Comparison of ENCODE assay signal across 8 cellular contexts in genomic region chr1:236605030-236605806, GRCh38. TPM values are rescaled to one million over a fixed set of nuclear protein-coding genes. Genes with fewer than 3 reads are reported as not detected.
DNase-seq lines count a peak whose midpoint lies in the region; ATAC-seq and TF ChIP-seq lines count a peak whose summit lies in the region.

No MANE protein-coding gene starts in this region.

- H2AFZ ChIP-seq in mammary epithelial cell (ENCODE audit: low read depth, low read length), result peak overlapping the region; percentile 99

- H3K79me2 ChIP-seq in mammary epithelial cell (ENCODE audit: insufficient read depth, low read length), result peaks cover 42% of the 10 kb centered on the region

- H3K27ac ChIP-seq in A673 (ENCODE audit: low read depth, low read length, poor library complexity, severe bottlenecking), result peak overlapping the region; percentile 76
- peak overlapping the region; percentile 79 for H3K27ac ChIP-seq in HUES64 (ENCODE audit: low read depth, low read length)
- H3K27ac ChIP-seq in mammary epithelial cell (ENCODE audit: insufficient read depth, low read depth, low read length), result no peak overlapping the region
- peak overlapping the region in 1 of 2 donors; percentile 71 for H3K27ac ChIP-seq in mucosa of rectum (ENCODE audit: low read depth in 2 of 2, low read length in 2 of 2)

- peaks cover 7% of the 10 kb centered on the region for H3K4me1 ChIP-seq in A673 (ENCODE audit: insufficient read depth, low read length, poor library complexity, severe bottlenecking)
- H3K4me1 ChIP-seq in HUES64 (ENCODE audit: insufficient read depth, low read length), result peaks cover 7% of the 10 kb centered on the region; the same call in 1 of the 2 replicates
- peaks cover 6% of the 10 kb centered on the region for H3K4me1 ChIP-seq in mammary epithelial cell (ENCODE audit: insufficient read depth, low read length)
- peaks cover 3 to 8% of the 10 kb centered on the region in 2 donors for H3K4me1 ChIP-seq in mucosa of rectum (ENCODE audit: control insufficient read depth in 2 of 2, insufficient read depth in 2 of 2, low read length in 2 of 2)
- peaks cover 11% of the 10 kb centered on the region for H3K4me1 ChIP-seq in mucosa of descending colon (ENCODE audit: low read depth)

- H4K20me1 ChIP-seq in mammary epithelial cell (ENCODE audit: insufficient read depth, low read length), result no peaks in the 10 kb centered on the region

- peak overlapping the region; percentile 74 for H3K4me2 ChIP-seq in mammary epithelial cell (ENCODE audit: insufficient read depth, low read depth, low read length)

- H3K27me3 ChIP-seq in A673 (replicated peaks; ENCODE audit: insufficient read depth, low read depth, low read length, poor library complexity) (no peaks in the 10 kb centered on the region), HUES64 (ENCODE audit: insufficient read depth, low read length) (no peaks in the 10 kb centered on the region), mammary epithelial cell (ENCODE audit: insufficient read depth, low read length) (no peaks in the 10 kb centered on the region), mucosa of rectum (ENCODE audit: control insufficient read depth in 2 of 2, insufficient read depth in 2 of 2, low read length in 2 of 2) (no peaks in the 10 kb centered on the region)

- peak overlapping the region; percentile 88 for H3K4me3 ChIP-seq in A673 (ENCODE audit: low read depth, low read length, poor library complexity, severe bottlenecking)
- peak overlapping the region; percentile 96 for H3K4me3 ChIP-seq in HUES64 (ENCODE audit: low read length)
- H3K4me3 ChIP-seq in mammary epithelial cell (replicated peaks in 1 of 3; ENCODE audit: insufficient read depth in 1 of 3, low read depth in 2 of 3, low read length in 3 of 3), result peak overlapping the region; percentile 63 to 92 (median 70)
- H3K4me3 ChIP-seq in mucosa of rectum (ENCODE audit: low read length in 2 of 2), result peak overlapping the region; percentile 84 to 98
- H3K4me3 ChIP-seq in mucosa of descending colon, result no peak overlapping the region

- BruUV-seq in A673 (replicated peaks; lab: Mats Ljungman, UMichigan) (no TSS peak), mammary epithelial cell (replicated peaks; lab: Mats Ljungman, UMichigan) (no TSS peak)

- CTCF ChIA-PET in A673 (lab: Charles Lee) (no interaction called here), mammary epithelial cell (lab: Charles Lee; ENCODE audit: low non-redundant PET) (interaction anchor here (1.2 kb wide), 1 partner anchor 957 kb away, joined by 4 read pairs; no protein-coding TSS in a partner anchor)

- POLR2A ChIA-PET in A673 (lab: Charles Lee; ENCODE audit: low non-redundant PET), result interaction anchor here (0.6 kb wide), 2 partner anchors 37 to 60 kb away, joined by 4 to 10 read pairs; no protein-coding TSS in a partner anchor

- H3K9ac ChIP-seq in HUES64 (ENCODE audit: low read depth, low read length) (peak overlapping the region; percentile 89), mammary epithelial cell (ENCODE audit: insufficient read depth, low read length) (peak overlapping the region; percentile 84), mucosa of rectum (ENCODE audit: low read depth in 1 of 2, low read length in 2 of 2) (peak overlapping the region; percentile 75 to 80)

- peaks cover 2% of the 10 kb centered on the region for H3K36me3 ChIP-seq in A673 (ENCODE audit: insufficient read depth, low read length, poor library complexity, severe bottlenecking)
- peaks cover 26% of the 10 kb centered on the region for H3K36me3 ChIP-seq in HUES64 (ENCODE audit: insufficient read depth, low read length)
- no peaks in the 10 kb centered on the region for H3K36me3 ChIP-seq in mammary epithelial cell (ENCODE audit: insufficient read depth, low read length)
- H3K36me3 ChIP-seq in mucosa of rectum (ENCODE audit: control insufficient read depth in 2 of 2, insufficient read depth in 2 of 2, low read length in 2 of 2), result peaks cover 0 to 7% of the 10 kb centered on the region in 2 donors
- H3K36me3 ChIP-seq in mucosa of descending colon (ENCODE audit: low read depth), result no peaks in the 10 kb centered on the region

- TF ChIP-seq CTCF in A673 (conservative IDR thresholded peaks at IDR 0.05; ENCODE audit: low read depth, low read length) (no peak), mammary epithelial cell (conservative IDR thresholded peaks at IDR 0.05 in 1 of 2, IDR thresholded peaks at IDR 0.05 in 1 of 2; ENCODE audit: extremely low read depth in 1 of 2, insufficient read depth in 1 of 2, low read depth in 1 of 2, low read length in 2 of 2) (no peak), mucosa of descending colon (IDR thresholded peaks at IDR 0.05) (no peak)

- intact Hi-C loops in A673 (cut with micrococcal nuclease; ENCODE audit: unreplicated experiment) (loop anchor here (5.0 to 10.0 kb wide), 4 partner anchors 130 to 960 kb away; no protein-coding TSS in a partner anchor), mammary epithelial cell (cut with micrococcal nuclease) (no loop called here), sciatic nerve (cut with DNase I) (no loop called here), mucosa of descending colon (cut with DNase I, micrococcal nuclease) (no loop called here)

- ATAC-seq in sciatic nerve (no peak), mucosa of descending colon (no peak)

- WGBS in HUES64, result 82% methylated on average over 29 of the region's 29 CpGs
- WGBS in mammary epithelial cell (ENCODE audit: low coverage, missing lambda C conversion rate), result 68% methylated on average over 28 of the region's 29 CpGs

- H3K9me3 ChIP-seq in A673 (ENCODE audit: low read depth, low read length, poor library complexity, severe bottlenecking) (no peaks in the 10 kb centered on the region), HUES64 (ENCODE audit: insufficient read depth, low read depth, low read length) (no peaks in the 10 kb centered on the region), mammary epithelial cell (replicated peaks; ENCODE audit: insufficient read depth, low read length) (no peaks in the 10 kb centered on the region), mucosa of rectum (ENCODE audit: control insufficient read depth in 2 of 2, low read length in 2 of 2) (no peaks in the 10 kb centered on the region), mucosa of descending colon (no peaks in the 10 kb centered on the region)

- dilution Hi-C loops in mammary epithelial cell (cut with HindIII; ENCODE audit: low sequenced_read_pairs), result no loop called here

- DNase-seq in A673 (ENCODE audit: low spot score) (no peak), mammary epithelial cell (no peak), sciatic nerve (ENCODE audit: low spot score) (no peak), glomerular visceral epithelial cell (ENCODE audit: extremely low spot score) (no peak), mucosa of descending colon (no peak), ecto neural progenitor cell (ENCODE audit: low spot score) (no peak)

- in situ Hi-C loops in mammary epithelial cell (cut with MboI; ENCODE audit: low sequenced_read_pairs in 2 of 2), result loop anchor here (25.0 kb wide), 2 partner anchors 257 to 957 kb away; no protein-coding TSS in a partner anchor

RNA-seq across cellular contexts. Expression of gene HEATR1, which starts 0.9 kb away (rescaled TPM):
- total RNA-seq in A673 (2021) (47.7 and 59.7 TPM in 2 replicates), mammary epithelial cell (10 to 100 TPM; 48.1 to 53.2 TPM), sciatic nerve (33.7 TPM), mucosa of descending colon (10 to 100 TPM; 22.0 to 27.2 (median 22.9) TPM)
- polyA plus RNA-seq in HUES64 (2013, experiment 1 of 2), result 43.6 TPM
- polyA plus RNA-seq in HUES64 (2013, experiment 2 of 2), result 36.6 TPM
- 13.5 TPM for polyA plus RNA-seq in mammary epithelial cell
- polyA minus RNA-seq in mammary epithelial cell, result 59.2 TPM
